In genomic region chr9:134162926-134163373, GRCh38 we compare ENCODE assay signal across 15 cellular contexts. TPM values are rescaled to one million over a fixed set of nuclear protein-coding genes. Genes with fewer than 3 reads are reported as not detected.
A peak's percentile ranks its signal among the peaks of the same experiment; 100 is the strongest.
DNase-seq lines count a peak whose midpoint lies in the region; ATAC-seq lines count a peak whose summit lies in the region.
"Had no signal": no experiment of that assay in that cellular context is flagged by ENCODE, and none has a peak within 500 bp of the region (broad histone marks: within the 10 kb centered on the region; RNA-seq: fewer than 3 reads in every experiment).

No MANE protein-coding gene starts in this region.

- H3K9me3 ChIP-seq in CD4-positive, CD25-positive, alpha-beta regulatory T cell (ENCODE audit: control insufficient read depth in 2 of 2, low read length in 2 of 2) = no peaks in the 10 kb centered on the region
- H3K9me3 ChIP-seq in HAP-1 = no peaks in the 10 kb centered on the region
- H3K9me3 ChIP-seq: MG63 had no signal

- peaks cover 0 to 14% (median 3%) of the 10 kb centered on the region in 4 donors for H3K4me1 Mint-ChIP-seq in CD4-positive, CD25-positive, alpha-beta regulatory T cell
- peaks cover 8 to 25% (median 14%) of the 10 kb centered on the region in 4 donors for H3K4me1 Mint-ChIP-seq in naive thymus-derived CD8-positive, alpha-beta T cell

- peaks cover 4% of the 10 kb centered on the region for H3K36me3 ChIP-seq in CD4-positive, CD25-positive, alpha-beta regulatory T cell (ENCODE audit: control insufficient read depth, insufficient read depth, low read length)
- peaks cover 6% of the 10 kb centered on the region for H3K36me3 ChIP-seq in HAP-1 (replicated peaks)

- no peak overlapping the region for H3K4me3 ChIP-seq in CD4-positive, CD25-positive, alpha-beta regulatory T cell (ENCODE audit: low read depth, low read length)
- no peak overlapping the region for H3K4me3 ChIP-seq in HAP-1
- H3K4me3 ChIP-seq: MG63 had no signal

- no peak overlapping the region for H3K27ac ChIP-seq in CD4-positive, CD25-positive, alpha-beta regulatory T cell (ENCODE audit: insufficient read depth, low read length, poor library complexity, severe bottlenecking)
- H3K27ac ChIP-seq: VCaP had no signal

- no peak for ATAC-seq in CD4-positive, CD25-positive, alpha-beta regulatory T cell (ENCODE audit: low read depth in 2 of 2)
- ATAC-seq in naive thymus-derived CD8-positive, alpha-beta T cell = no peak
- no peak for ATAC-seq in HG03045 (IDR thresholded peaks at IDR 0.05; ENCODE audit: unreplicated experiment)
- ATAC-seq in HG03378 (IDR thresholded peaks at IDR 0.05; ENCODE audit: unreplicated experiment) = no peak

- in situ Hi-C loops in HAP-1 (cut with MboI; ENCODE audit: low sequenced_read_pairs) = no loop called here

- H3K4me3 Mint-ChIP-seq in CD4-positive, CD25-positive, alpha-beta regulatory T cell = peak overlapping the region in 3 of 4 donors; percentile 49 to 81 (median 74)
- H3K4me3 Mint-ChIP-seq in naive thymus-derived CD8-positive, alpha-beta T cell = peak overlapping the region in 8 of 10 donors; percentile 57 to 79 (median 74)

- DNase-seq in CD4-positive, CD25-positive, alpha-beta regulatory T cell = no peak
- DNase-seq in HT-29 (ENCODE audit: low spot score) (peak; percentile 38), cerebellum (ENCODE audit: low spot score) (peak; percentile 31), HAP-1 (ENCODE audit: low spot score in 2 of 2) (no peak), amniotic stem cell (lab: John Stamatoyannopoulos, UW) (no peak)
- DNase-seq in naive thymus-derived CD8-positive, alpha-beta T cell = peak in 2 of 10 donors; percentile 15 to 35
- DNase-seq: MG63, SIG-M5 had no signal

- POLR2A ChIA-PET in naive thymus-derived CD8-positive, alpha-beta T cell (lab: Charles Lee) = interaction anchor here (0.8 to 4.2 kb wide), 3 partner anchors 27 to 293 kb away, joined by 3 to 71 read pairs (median 4); partner anchors contain the start of gene WDR5

- peaks cover 0 to 2% (median 0%) of the 10 kb centered on the region in 7 donors for H3K9me3 Mint-ChIP-seq in CD4-positive, CD25-positive, alpha-beta regulatory T cell
- no peaks in the 10 kb centered on the region for H3K9me3 Mint-ChIP-seq in naive thymus-derived CD8-positive, alpha-beta T cell

- peaks cover 6% of the 10 kb centered on the region for H3K36me3 Mint-ChIP-seq in CD4-positive, CD25-positive, alpha-beta regulatory T cell
- peaks cover 0 to 13% (median 2%) of the 10 kb centered on the region in 3 donors for H3K36me3 Mint-ChIP-seq in naive thymus-derived CD8-positive, alpha-beta T cell

- H3K27ac Mint-ChIP-seq in CD4-positive, CD25-positive, alpha-beta regulatory T cell = peak overlapping the region in 1 of 3 donors; percentile 78
- H3K27ac Mint-ChIP-seq in naive thymus-derived CD8-positive, alpha-beta T cell = peak overlapping the region in 9 of 10 donors; percentile 35 to 86 (median 77)

- H3K27me3 Mint-ChIP-seq in CD4-positive, CD25-positive, alpha-beta regulatory T cell = no peaks in the 10 kb centered on the region
- H3K27me3 Mint-ChIP-seq in naive thymus-derived CD8-positive, alpha-beta T cell = no peaks in the 10 kb centered on the region

- no peaks in the 10 kb centered on the region for H3K27me3 ChIP-seq in CD4-positive, CD25-positive, alpha-beta regulatory T cell (ENCODE audit: control insufficient read depth, insufficient read depth, low read length)
- no peaks in the 10 kb centered on the region for H3K27me3 ChIP-seq in HAP-1 (ENCODE audit: low read depth)
- H3K27me3 ChIP-seq: MG63 had no signal

- H3K4me1 ChIP-seq in CD4-positive, CD25-positive, alpha-beta regulatory T cell (ENCODE audit: control insufficient read depth, insufficient read depth, low read length, poor library complexity, severe bottlenecking) = peaks cover 11% of the 10 kb centered on the region
- peaks cover 8% of the 10 kb centered on the region; the same call in 1 of the 2 replicates for H3K4me1 ChIP-seq in HAP-1

RNA-seq across cellular contexts. Expression of gene RNU6ATAC, which starts 1.4 kb away (rescaled TPM):
- 106 TPM for total RNA-seq in CD4-positive, CD25-positive, alpha-beta regulatory T cell
- not detected for polyA plus RNA-seq in CD4-positive, CD25-positive, alpha-beta regulatory T cell
- not detected in 2 replicates for total RNA-seq in HT-29 (2014; rRNA removed; shearing (Covaris generic))
- total RNA-seq in cerebellum = not detected
- total RNA-seq in naive thymus-derived CD8-positive, alpha-beta T cell = 10 to 100 TPM; 29.1 to 43.6 TPM
- polyA plus RNA-seq in naive thymus-derived CD8-positive, alpha-beta T cell = not detected
- total RNA-seq: dermis microvascular lymphatic vessel endothelial cell, glomerular endothelial cell, lung microvascular endothelial cell, NCI-H460 had no signal

RNA-seq across cellular contexts. Expression of gene WDR5, which starts 27.1 kb away (rescaled TPM):
- 19.3 TPM for total RNA-seq in CD4-positive, CD25-positive, alpha-beta regulatory T cell
- 10 to 100 TPM; 11.4 to 18.0 (median 15.1) TPM for polyA plus RNA-seq in CD4-positive, CD25-positive, alpha-beta regulatory T cell
- total RNA-seq in HT-29 (2014; rRNA removed; shearing (Covaris generic)) = 37.3 and 42.5 TPM in 2 replicates
- 14.2 TPM for total RNA-seq in cerebellum
- 10 to 100 TPM; 33.5 to 36.1 TPM for total RNA-seq in naive thymus-derived CD8-positive, alpha-beta T cell
- polyA plus RNA-seq in naive thymus-derived CD8-positive, alpha-beta T cell = 10 to 100 TPM; 11.2 to 14.9 (median 13.4) TPM

Comparison
In these comparisons a context has a peak if more than half of its experiments do, and no peak if none do; other contexts are left out.
1. DNase-seq: peak in HT-29 (single experiment) and cerebellum (single experiment); none in CD4-positive, CD25-positive, alpha-beta regulatory T cell (0 of 3), HAP-1 (0 of 2) and amniotic stem cell (single experiment).
2. RNA of gene RNU6ATAC, which starts 1.4 kb away (total RNA-seq): 106 TPM in CD4-positive, CD25-positive, alpha-beta regulatory T cell (single experiment) and 29.1 to 43.6 TPM in naive thymus-derived CD8-positive, alpha-beta T cell; not detected in HT-29 and not detected in cerebellum (single experiment); every median in the first group is over 10 times any median in the second.